In genomic region chr7:157482011-157482410, GRCh38 we compare ENCODE assay signal across 22 cellular contexts.
"Had no signal": no experiment of that assay in that cellular context is flagged by ENCODE, and none has a peak within 500 bp of the region (broad histone marks: within the 10 kb centered on the region; RNA-seq: fewer than 3 reads in every experiment).

No MANE protein-coding gene starts in this region.

- H3K4me1 ChIP-seq: ascending aorta, esophagus muscularis mucosa, gastrocnemius medialis, left ventricle myocardium inferior, parathyroid adenoma, upper lobe of right lung had no signal

- H3K36me3 Mint-ChIP-seq: natural killer cell treated with Interleukin-12 subunit alpha and Interleukin-12 subunit beta and Interleukin-15 and Interleukin-18, amount 100 ng/mL, for 72 hours had no signal

- H3K79me2 ChIP-seq: parathyroid adenoma had no signal

- H3K36me3 ChIP-seq: ascending aorta, brain microvascular endothelial cell, esophagus muscularis mucosa, gastrocnemius medialis, left ventricle myocardium inferior, upper lobe of right lung had no signal

- H3K4me3 Mint-ChIP-seq: activated CD4-positive, alpha-beta T cell treated with anti-CD3 and anti-CD28 coated beads, Interleukin-2, amount 10 ng/mL, durations not matched to agents 7 days and 5 days; activated CD8-positive, alpha-beta memory T cell treated with anti-CD3 and anti-CD28 coated beads, Interleukin-2, amount 10 ng/mL, durations not matched to agents 7 days and 5 days; activated CD8-positive, alpha-beta T cell treated with anti-CD3 and anti-CD28 coated beads for 36 hours; natural killer cell treated with Interleukin-12 subunit alpha and Interleukin-12 subunit beta and Interleukin-15 and Interleukin-18, amount 100 ng/mL, for 72 hours had no signal

- H3K27ac Mint-ChIP-seq: activated CD4-positive, alpha-beta T cell treated with anti-CD3 and anti-CD28 coated beads, Interleukin-2, amount 10 ng/mL, durations not matched to agents 7 days and 5 days; activated CD8-positive, alpha-beta T cell treated with anti-CD3 and anti-CD28 coated beads for 36 hours; natural killer cell treated with Interleukin-12 subunit alpha and Interleukin-12 subunit beta and Interleukin-15 and Interleukin-18, amount 100 ng/mL, for 72 hours had no signal

- H2AFZ ChIP-seq: parathyroid adenoma had no signal

- DNase-seq: activated CD4-positive, alpha-beta T cell treated with anti-CD3 and anti-CD28 coated beads, Interleukin-2, amount 10 ng/mL, durations not matched to agents 7 days and 5 days; activated CD8-positive, alpha-beta memory T cell treated with anti-CD3 and anti-CD28 coated beads, Interleukin-2, amount 10 ng/mL, durations not matched to agents 7 days and 5 days; activated CD8-positive, alpha-beta T cell treated with anti-CD3 and anti-CD28 coated beads for 36 hours; activated gamma-delta T cell; activated naive CD4-positive, alpha-beta T cell treated with anti-CD3 and anti-CD28 coated beads, Interleukin-2, amount 50 U/mL, for 16 hours; activated T-cell treated with anti-CD3 and anti-CD28 coated beads for 4 hours; brain microvascular endothelial cell; central memory CD4-positive, alpha-beta T cell; effector memory CD4-positive, alpha-beta T cell; gastrocnemius medialis; hippocampal formation; left ventricle myocardium inferior; midbrain; right cardiac atrium; stimulated activated CD4-positive, alpha-beta T cell treated with anti-CD3 and anti-CD28 coated beads, Interleukin-4, amount 100 ng/mL, for 24 hours; stimulated activated naive CD8-positive, alpha-beta T cell treated with anti-CD3 and anti-CD28 coated beads, Interleukin-15, Interleukin-2, amounts not matched to agents 100 U/mL and 50 U/mL, for 24 hours; upper lobe of right lung had no signal

- ATAC-seq: gastrocnemius medialis; natural killer cell treated with Interleukin-12 subunit alpha and Interleukin-12 subunit beta and Interleukin-15 and Interleukin-18, amount 100 ng/mL, for 72 hours; right cardiac atrium; stimulated activated naive CD8-positive, alpha-beta T cell treated with anti-CD3 and anti-CD28 coated beads, Interleukin-15, Interleukin-2, amounts not matched to agents 100 U/mL and 50 U/mL, for 24 hours; upper lobe of right lung had no signal

- H3K4me3 ChIP-seq: ascending aorta, esophagus muscularis mucosa, gastrocnemius medialis, left ventricle myocardium inferior, upper lobe of right lung had no signal

- H3K27ac ChIP-seq: ascending aorta, brain microvascular endothelial cell, esophagus muscularis mucosa, gastrocnemius medialis, left ventricle myocardium inferior, parathyroid adenoma, upper lobe of right lung, VCaP had no signal

- H3K9me3 Mint-ChIP-seq: activated CD8-positive, alpha-beta T cell treated with anti-CD3 and anti-CD28 coated beads for 36 hours; natural killer cell treated with Interleukin-12 subunit alpha and Interleukin-12 subunit beta and Interleukin-15 and Interleukin-18, amount 100 ng/mL, for 72 hours had no signal

- H3K9me3 ChIP-seq: ascending aorta, esophagus muscularis mucosa, gastrocnemius medialis, left ventricle myocardium inferior, upper lobe of right lung had no signal

- H3K9ac ChIP-seq: parathyroid adenoma had no signal

- H3K27me3 ChIP-seq: ascending aorta, brain microvascular endothelial cell had no signal
